In genomic region chr5:88829773-88830172, GRCh38 we compare ENCODE assay signal across 11 cellular contexts. TPM values are rescaled to one million over a fixed set of nuclear protein-coding genes. Genes with fewer than 3 reads are reported as not detected.
DNase-seq lines count a peak whose midpoint lies in the region; ATAC-seq and TF ChIP-seq lines count a peak whose summit lies in the region.
"Had no signal": no experiment of that assay in that cellular context is flagged by ENCODE, and none has a peak within 500 bp of the region (broad histone marks: within the 10 kb centered on the region; RNA-seq: fewer than 3 reads in every experiment).

No MANE protein-coding gene starts in this region.

- H3K27me3 Mint-ChIP-seq in GM23338 (ENCODE audit: insufficient read depth, low read depth, poor library complexity), result peaks cover 2% of the 10 kb centered on the region

- H3K4me2 ChIP-seq in OCI-LY1 (ENCODE audit: low read length) (peak overlapping the region; percentile 59), fibroblast of lung (ENCODE audit: extremely low read depth, insufficient read depth, low read length) (peak overlapping the region; percentile 34), PC-3 (ENCODE audit: low read length) (no peak overlapping the region), GM23338 (no peak overlapping the region)

- POLR2A ChIA-PET in PC-3 (lab: Charles Lee; ENCODE audit: unreplicated experiment), result interaction anchor here (0.6 kb wide), 1 partner anchor 152 kb away, joined by 3 read pairs; no protein-coding TSS in a partner anchor

- no peaks in the 10 kb centered on the region for H3K9me3 Mint-ChIP-seq in GM23338

- H3K4me3 Mint-ChIP-seq in GM23338, result no peak overlapping the region

- H3K27ac Mint-ChIP-seq in GM23338, result no peak overlapping the region

- CTCF ChIA-PET in PC-3 (lab: Charles Lee), result no interaction called here

- H3K36me3 Mint-ChIP-seq in GM23338 (ENCODE audit: low read depth), result no peaks in the 10 kb centered on the region
- H3K36me3 Mint-ChIP-seq: CD4-positive, alpha-beta memory T cell had no signal

- DNase-seq in GM03348 (ENCODE audit: low spot score), result peak; percentile 8
- DNase-seq in fibroblast of lung (ENCODE audit: low read depth in 2 of 2), result no peak
- no peak for DNase-seq in PC-3
- no peak for DNase-seq in NOMO-1 treated with DMSO at 0.1 percent for 48 hours (lab: John Stamatoyannopoulos, UW; ENCODE audit: unreplicated experiment)
- no peak for DNase-seq in HPDE6-E6E7 (ENCODE audit: extremely low spot score)
- no peak for DNase-seq in GM23338 (ENCODE audit: low spot score)
- DNase-seq: CD4-positive, alpha-beta memory T cell; ovary had no signal

- ATAC-seq in PC-3 (no peak), GM23338 (no peak)

- peaks cover 35% of the 10 kb centered on the region for H3K79me2 ChIP-seq in OCI-LY1 (ENCODE audit: insufficient read depth, low read length)
- H3K79me2 ChIP-seq in fibroblast of lung (ENCODE audit: control insufficient read depth, insufficient read depth, low read length), result no peaks in the 10 kb centered on the region
- H3K79me2 ChIP-seq in PC-3 (ENCODE audit: low read length), result no peaks in the 10 kb centered on the region
- H3K79me2 ChIP-seq in GM23338 (replicated peaks; ENCODE audit: insufficient read depth), result no peaks in the 10 kb centered on the region

- H3K27ac ChIP-seq in OCI-LY1 (ENCODE audit: low read depth, low read length, poor library complexity, severe bottlenecking), result peak overlapping the region; percentile 97
- peak overlapping the region; percentile 46 for H3K27ac ChIP-seq in fibroblast of lung (ENCODE audit: insufficient read depth, low read length)
- H3K27ac ChIP-seq in skin epidermis, result peak overlapping the region in 18 of 21 experiments; percentile 3 to 68 (median 29)
- H3K27ac ChIP-seq in PC-3 (ENCODE audit: low read length), result no peak overlapping the region
- H3K27ac ChIP-seq in GM23338 (ENCODE audit: low read depth), result no peak overlapping the region
- H3K27ac ChIP-seq: RWPE1 had no signal

- BruUV-seq in PC-3 (replicated peaks; lab: Mats Ljungman, UMichigan), result no TSS peak

- H3K4me1 ChIP-seq in OCI-LY1 (ENCODE audit: insufficient read depth, low read length, severe bottlenecking) (peaks cover 100% of the 10 kb centered on the region), fibroblast of lung (ENCODE audit: control insufficient read depth, extremely low read depth, insufficient read depth, low read length) (peaks cover 10% of the 10 kb centered on the region), PC-3 (ENCODE audit: insufficient read depth, low read length) (peaks cover 27% of the 10 kb centered on the region), GM23338 (ENCODE audit: insufficient read depth) (peaks cover 25% of the 10 kb centered on the region)

- intact Hi-C loops in PC-3 (cut with micrococcal nuclease), result loop anchor here (5.0 kb wide), 3 partner anchors 42 to 97 kb away; no protein-coding TSS in a partner anchor

- no peak for TF ChIP-seq CTCF in OCI-LY1 (IDR thresholded peaks at IDR 0.05; ENCODE audit: low read length)
- TF ChIP-seq CTCF in fibroblast of lung (conservative IDR thresholded peaks at IDR 0.05 in 1 of 2, IDR thresholded peaks at IDR 0.05 in 1 of 2; ENCODE audit: low read depth in 1 of 2, low read length in 2 of 2), result no peak
- TF ChIP-seq CTCF in PC-3 (conservative IDR thresholded peaks at IDR 0.05; ENCODE audit: low read depth, low read length), result no peak
- no peak for TF ChIP-seq CTCF in GM23338 (conservative IDR thresholded peaks at IDR 0.05; ENCODE audit: low read depth in 2 of 2)

- H3K4me1 Mint-ChIP-seq in GM23338, result peaks cover 28% of the 10 kb centered on the region

- H3K9me3 ChIP-seq in OCI-LY1 (ENCODE audit: low read length), result no peaks in the 10 kb centered on the region
- H3K9me3 ChIP-seq in fibroblast of lung (ENCODE audit: control insufficient read depth, insufficient read depth, low read depth, low read length), result no peaks in the 10 kb centered on the region
- no peaks in the 10 kb centered on the region for H3K9me3 ChIP-seq in PC-3 (ENCODE audit: low read length)
- H3K9me3 ChIP-seq: ovary had no signal

- H2AFZ ChIP-seq in OCI-LY1 (ENCODE audit: low read length) (no peak overlapping the region), fibroblast of lung (ENCODE audit: low read length) (peak overlapping the region; percentile 1), PC-3 (ENCODE audit: low read length) (no peak overlapping the region), GM23338 (no peak overlapping the region)

- H3K36me3 ChIP-seq in OCI-LY1 (ENCODE audit: insufficient read depth, low read length) (no peaks in the 10 kb centered on the region), fibroblast of lung (ENCODE audit: control insufficient read depth, insufficient read depth, low read length) (no peaks in the 10 kb centered on the region), PC-3 (ENCODE audit: low read depth, low read length) (no peaks in the 10 kb centered on the region), GM23338 (ENCODE audit: insufficient read depth) (no peaks in the 10 kb centered on the region)
- H3K36me3 ChIP-seq: ovary had no signal

- H4K20me1 ChIP-seq in OCI-LY1 (ENCODE audit: insufficient read depth, low read length) (no peaks in the 10 kb centered on the region), fibroblast of lung (ENCODE audit: control insufficient read depth, extremely low read depth, insufficient read depth, low read length) (no peaks in the 10 kb centered on the region), PC-3 (ENCODE audit: low read length) (no peaks in the 10 kb centered on the region), GM23338 (replicated peaks; ENCODE audit: insufficient read depth) (no peaks in the 10 kb centered on the region)

- H3F3A ChIP-seq in OCI-LY1 (ENCODE audit: insufficient read depth, low read length) (peaks cover 13% of the 10 kb centered on the region), PC-3 (ENCODE audit: low read length, unreplicated experiment) (no peaks in the 10 kb centered on the region), GM23338 (replicated peaks; ENCODE audit: low read depth) (no peaks in the 10 kb centered on the region)

- H3K9ac ChIP-seq in OCI-LY1 (ENCODE audit: low read length) (peak overlapping the region; percentile 58), fibroblast of lung (ENCODE audit: insufficient read depth, low read length) (peak overlapping the region; percentile 33), PC-3 (ENCODE audit: low read length) (no peak overlapping the region)

- H3K4me3 ChIP-seq in OCI-LY1 (ENCODE audit: low read depth, low read length, poor library complexity, severe bottlenecking), result peak overlapping the region; percentile 59
- peak overlapping the region in 1 of 4 experiments; percentile 5 for H3K4me3 ChIP-seq in fibroblast of lung (replicated peaks in 1 of 4; ENCODE audit: control extremely low read depth in 1 of 4, insufficient read depth in 1 of 4, low read depth in 3 of 4, low read length in 4 of 4)
- H3K4me3 ChIP-seq in skin epidermis, result no peak overlapping the region
- no peak overlapping the region for H3K4me3 ChIP-seq in PC-3 (ENCODE audit: low read length)
- H3K4me3 ChIP-seq in GM23338, result no peak overlapping the region
- H3K4me3 ChIP-seq: ovary had no signal

- H3K27me3 ChIP-seq in OCI-LY1 (ENCODE audit: insufficient read depth, low read length) (no peaks in the 10 kb centered on the region), fibroblast of lung (ENCODE audit: control insufficient read depth, insufficient read depth, low read length) (no peaks in the 10 kb centered on the region), PC-3 (ENCODE audit: low read length) (no peaks in the 10 kb centered on the region), GM23338 (ENCODE audit: insufficient read depth) (no peaks in the 10 kb centered on the region)
- H3K27me3 ChIP-seq: ovary had no signal

- no peaks in the 10 kb centered on the region for H3K9me2 ChIP-seq in OCI-LY1 (ENCODE audit: low read depth, low read length)
- no peaks in the 10 kb centered on the region for H3K9me2 ChIP-seq in PC-3 (replicated peaks; ENCODE audit: low read length)
- H3K9me2 ChIP-seq in GM23338 (ENCODE audit: insufficient read depth), result no peaks in the 10 kb centered on the region

TF ChIP-seq in GM23338, 12 proteins besides CTCF, POLR2A, EP300 and RAD21 (continues in another document):
- TF ChIP-seq ETS1 (IDR thresholded peaks at IDR 0.05) (no peak), NANOG (IDR thresholded peaks at IDR 0.05; ENCODE audit: borderline replicate concordance) (no peak)

RNA-seq across cellular contexts. Expression of gene MEF2C, which starts 53.2 kb away (rescaled TPM):
- total RNA-seq in fibroblast of lung (5.4 and 12.2 TPM in 2 replicates), PC-3 (2014; rRNA removed) (4.4 and 8.0 TPM in 2 replicates)
- polyA plus RNA-seq in fibroblast of lung (9.3 and 15.7 TPM in 2 replicates), GM23338 (2016; fragmentation: Nextera tagmentation; extraction: Ambion mirVana) (1.6 and 1.8 TPM in 2 replicates)
- 6.6 and 13.1 TPM in 2 replicates for polyA plus RNA-seq in fibroblast of lung (2012)
- 34.8 and 73.7 TPM in 2 replicates for polyA minus RNA-seq in fibroblast of lung (ENCODE audit: low replicate concordance)
- 0.97 and 1.2 TPM in 2 replicates for total RNA-seq in GM23338 (2014; rRNA removed; shearing (Covaris generic))

Comparison
In these comparisons a context has a peak if more than half of its experiments do, and no peak if none do; other contexts are left out.
1. H3K27ac ChIP-seq: peak in OCI-LY1 (single experiment), fibroblast of lung (single experiment) and skin epidermis (18 of 21); none in PC-3 (single experiment) and GM23338 (single experiment).
2. H3K4me2 ChIP-seq: peak in OCI-LY1 (single experiment) and fibroblast of lung (single experiment); none in PC-3 (single experiment) and GM23338 (single experiment).